In the genomic region with DNA sequence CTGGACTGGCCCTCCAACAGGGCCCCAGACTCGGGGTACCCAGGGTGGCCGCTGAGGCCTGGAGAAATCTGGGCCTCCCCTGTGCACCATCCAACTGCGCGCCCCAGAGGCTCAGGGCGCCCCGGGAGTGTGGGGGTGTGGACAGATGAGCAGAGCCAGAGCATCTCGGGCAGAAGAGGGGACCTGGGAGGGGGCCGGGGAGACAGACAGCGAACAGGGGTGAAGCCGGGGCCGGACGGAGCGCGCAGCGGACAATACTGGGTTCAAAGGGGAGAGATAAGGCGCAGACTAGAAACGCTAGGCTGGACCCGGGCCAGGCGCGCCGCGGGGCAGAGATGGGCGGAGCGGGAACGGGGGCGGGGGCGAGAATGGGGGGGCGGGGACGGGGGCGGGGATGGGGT, we compare ENCODE assay signal across 8 cellular contexts. TPM values are rescaled to one million over a fixed set of nuclear protein-coding genes. Genes with fewer than 3 reads are reported as not detected.
DNase-seq lines count a peak whose midpoint lies in the region; ATAC-seq and TF ChIP-seq lines count a peak whose summit lies in the region.

No MANE protein-coding gene starts in this region.

- H3K27ac Mint-ChIP-seq in dendritic cell treated with granulocyte-macrophage colony-stimulating factor and Interleukin-4, amounts not matched to agents 40 ng/mL and 50 ng/mL, for 4 days, result no peak overlapping the region

- no peak for DNase-seq in activated T-cell treated with anti-CD3 and anti-CD28 coated beads, Interleukin-2, amount 50 U/mL, for 4 hours
- DNase-seq in activated T-cell treated with anti-CD3 and anti-CD28 coated beads, Interleukin-2, amount 50 U/mL, for 48 hours, result no peak
- DNase-seq in Karpas-422, result no peak
- DNase-seq in GM13976 (ENCODE audit: low spot score), result no peak

- H3K4me3 ChIP-seq in Karpas-422 (ENCODE audit: low read length) (peak overlapping the region; percentile 70), muscle layer of duodenum (ENCODE audit: low read depth in 1 of 2, low read length in 2 of 2) (peak overlapping the region; percentile 31 to 61)

- H3K79me2 ChIP-seq in Karpas-422 (ENCODE audit: low read length), result peaks cover 23% of the 10 kb centered on the region

- peak overlapping the region; percentile 92 for H2AFZ ChIP-seq in Karpas-422 (ENCODE audit: low read length)

- in situ Hi-C loops in GM13976 (cut with MboI; ENCODE audit: low sequenced_read_pairs, unreplicated experiment), result no loop called here

- no peaks in the 10 kb centered on the region for H3K36me3 Mint-ChIP-seq in activated T-cell treated with anti-CD3 and anti-CD28 coated beads, Interleukin-2, amount 50 U/mL, for 4 hours (ENCODE audit: insufficient read depth)
- no peaks in the 10 kb centered on the region for H3K36me3 Mint-ChIP-seq in dendritic cell treated with granulocyte-macrophage colony-stimulating factor and Interleukin-4, amounts not matched to agents 40 ng/mL and 50 ng/mL, for 4 days (ENCODE audit: low read depth)

- ATAC-seq in activated T-cell treated with anti-CD3 and anti-CD28 coated beads, Interleukin-2, amount 50 U/mL, for 4 hours, result peak; percentile 2 to 51
- ATAC-seq in GM18907 (IDR thresholded peaks at IDR 0.05; ENCODE audit: unreplicated experiment) (no peak), GM18520 (IDR thresholded peaks at IDR 0.05; ENCODE audit: unreplicated experiment) (no peak)

- TF ChIP-seq CTCF in GM13976 (IDR thresholded peaks at IDR 0.05; ENCODE audit: borderline replicate concordance, control extremely low read depth, extremely low read depth, insufficient read depth, missing control alignments), result no peak

- H3K9me3 ChIP-seq in Karpas-422 (ENCODE audit: low read length) (no peaks in the 10 kb centered on the region), muscle layer of duodenum (ENCODE audit: control insufficient read depth in 1 of 2, low read length in 2 of 2) (no peaks in the 10 kb centered on the region)

- H3K4me1 Mint-ChIP-seq in activated T-cell treated with anti-CD3 and anti-CD28 coated beads, Interleukin-2, amount 50 U/mL, for 4 hours (ENCODE audit: low read depth), result peaks cover 21% of the 10 kb centered on the region
- peaks cover 13% of the 10 kb centered on the region for H3K4me1 Mint-ChIP-seq in dendritic cell treated with granulocyte-macrophage colony-stimulating factor and Interleukin-4, amounts not matched to agents 40 ng/mL and 50 ng/mL, for 4 days (ENCODE audit: low read depth)

- H3K9ac ChIP-seq in Karpas-422 (ENCODE audit: low read length), result peak overlapping the region; percentile 72

- no peaks in the 10 kb centered on the region for H3K27me3 Mint-ChIP-seq in activated T-cell treated with anti-CD3 and anti-CD28 coated beads, Interleukin-2, amount 50 U/mL, for 4 hours (ENCODE audit: low read depth)
- peaks cover 74% of the 10 kb centered on the region for H3K27me3 Mint-ChIP-seq in dendritic cell treated with granulocyte-macrophage colony-stimulating factor and Interleukin-4, amounts not matched to agents 40 ng/mL and 50 ng/mL, for 4 days

- no peaks in the 10 kb centered on the region for H3K9me3 Mint-ChIP-seq in activated T-cell treated with anti-CD3 and anti-CD28 coated beads, Interleukin-2, amount 50 U/mL, for 4 hours
- no peaks in the 10 kb centered on the region for H3K9me3 Mint-ChIP-seq in dendritic cell treated with granulocyte-macrophage colony-stimulating factor and Interleukin-4, amounts not matched to agents 40 ng/mL and 50 ng/mL, for 4 days

- H3K4me3 Mint-ChIP-seq in activated T-cell treated with anti-CD3 and anti-CD28 coated beads, Interleukin-2, amount 50 U/mL, for 4 hours, result peak overlapping the region; percentile 75
- peak overlapping the region; percentile 61 for H3K4me3 Mint-ChIP-seq in dendritic cell treated with granulocyte-macrophage colony-stimulating factor and Interleukin-4, amounts not matched to agents 40 ng/mL and 50 ng/mL, for 4 days

- intact Hi-C loops in dendritic cell treated with granulocyte-macrophage colony-stimulating factor and Interleukin-4, amounts not matched to agents 40 ng/mL and 50 ng/mL, for 4 days (cut with micrococcal nuclease), result no loop called here

- H3K36me3 ChIP-seq in Karpas-422 (ENCODE audit: insufficient read depth, low read length) (no peaks in the 10 kb centered on the region), muscle layer of duodenum (ENCODE audit: control insufficient read depth in 1 of 2, insufficient read depth in 2 of 2, low read length in 2 of 2) (no peaks in the 10 kb centered on the region)

- H3K27me3 ChIP-seq in Karpas-422 (ENCODE audit: low read length) (no peaks in the 10 kb centered on the region), muscle layer of duodenum (ENCODE audit: low read depth, low read length) (no peaks in the 10 kb centered on the region)

- H3K4me2 ChIP-seq in Karpas-422 (ENCODE audit: low read depth, low read length, poor library complexity, severe bottlenecking), result peak overlapping the region; percentile 83

- peaks cover 24% of the 10 kb centered on the region for H3K4me1 ChIP-seq in Karpas-422 (ENCODE audit: low read length)
- peaks cover 6 to 16% of the 10 kb centered on the region in 2 donors for H3K4me1 ChIP-seq in muscle layer of duodenum (ENCODE audit: control insufficient read depth in 1 of 2, insufficient read depth in 2 of 2, low read length in 2 of 2)

- H4K20me1 ChIP-seq in Karpas-422 (ENCODE audit: insufficient read depth, low read depth, low read length), result no peaks in the 10 kb centered on the region

- no peaks in the 10 kb centered on the region for H3K9me2 ChIP-seq in Karpas-422 (replicated peaks; ENCODE audit: insufficient read depth, low read length)

- H3K27ac ChIP-seq in Karpas-422 (ENCODE audit: low read length) (no peak overlapping the region), muscle layer of duodenum (ENCODE audit: low read length) (no peak overlapping the region)

RNA-seq across cellular contexts. Expression of a gene that starts 0.5 kb away (rescaled TPM):
- total RNA-seq in activated T-cell treated with anti-CD3 and anti-CD28 coated beads, Interleukin-2, amount 50 U/mL, for 4 hours, result 10 to 100 TPM; 16.8 to 24.1 (median 19.6) TPM
- total RNA-seq in Karpas-422 (2014; rRNA removed; shearing (Covaris generic); ENCODE audit: low replicate concordance), result 66.3 and 105 TPM in 2 replicates

RNA-seq across cellular contexts. Expression of a gene that starts 59.3 kb away (rescaled TPM):
- under 1 TPM in 1 of 3 donors, not detected in 2; 0.03 TPM for total RNA-seq in activated T-cell treated with anti-CD3 and anti-CD28 coated beads, Interleukin-2, amount 50 U/mL, for 4 hours
- total RNA-seq in Karpas-422 (2014; rRNA removed; shearing (Covaris generic); ENCODE audit: low replicate concordance), result not detected in 2 replicates

Comparison
In these comparisons a context has a peak if more than half of its experiments do, and no peak if none do; other contexts are left out.
1. ATAC-seq: peak in activated T-cell treated with anti-CD3 and anti-CD28 coated beads, Interleukin-2, amount 50 U/mL, for 4 hours (2 of 2); none in GM18907 (single experiment) and GM18520 (single experiment).